ENCODE assay signal across 1 cellular context in genomic region chr7:138460649-138461607, GRCh38.
TF ChIP-seq lines count a peak whose summit lies in the region.

No MANE protein-coding gene starts in this region.

TF ChIP-seq in IMR-90, 13 proteins besides CTCF, POLR2A, EP300 and RAD21 (continued from another document):
- TF ChIP-seq CEBPB (IDR thresholded peaks at IDR 0.05; ENCODE audit: low read depth, low read length) = no peak
- TF ChIP-seq RFX5 (IDR thresholded peaks at IDR 0.05; ENCODE audit: low read depth, low read length) = no peak
- no peak for TF ChIP-seq RCOR1 (IDR thresholded peaks at IDR 0.05; ENCODE audit: insufficient replicate concordance, low read length)
- TF ChIP-seq USF2 (IDR thresholded peaks at IDR 0.05; ENCODE audit: low read depth, low read length) = no peak
- no peak for TF ChIP-seq CHD1 (IDR thresholded peaks at IDR 0.05; ENCODE audit: low read depth, low read length)
- no peak for TF ChIP-seq MAFK (IDR thresholded peaks at IDR 0.05; ENCODE audit: low read depth, low read length)
